Comparison of ENCODE assay signal across 1 cellular context in the genomic region with DNA sequence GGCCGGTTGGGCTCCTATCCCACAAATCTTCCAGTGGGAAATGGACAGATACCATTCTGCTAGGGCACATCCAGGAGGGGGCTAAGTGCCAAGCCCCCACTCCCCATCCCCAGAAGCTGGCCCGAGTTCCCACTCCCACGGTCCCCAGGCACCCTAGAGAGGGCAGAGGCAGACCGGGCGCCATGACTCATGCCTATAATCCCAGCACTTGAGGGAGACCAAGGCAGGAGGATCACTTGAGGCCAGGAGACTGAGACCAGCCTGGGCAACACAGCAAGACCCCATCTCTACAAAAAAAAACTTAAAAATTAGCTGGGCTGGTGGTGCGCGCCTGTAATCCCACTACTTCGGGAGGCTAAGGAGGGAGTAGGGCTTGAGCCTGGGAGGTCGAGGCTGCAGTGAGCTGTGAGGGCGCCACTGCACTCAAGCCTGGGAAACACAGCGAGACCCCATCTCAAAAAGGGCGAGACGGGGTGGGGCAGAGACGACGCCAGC.
TF ChIP-seq lines count a peak whose summit lies in the region.

No MANE protein-coding gene starts in this region.

TF ChIP-seq in H1, 55 proteins besides CTCF, POLR2A, EP300 and RAD21 (continued from another document):
- TF ChIP-seq, protein P1, sequence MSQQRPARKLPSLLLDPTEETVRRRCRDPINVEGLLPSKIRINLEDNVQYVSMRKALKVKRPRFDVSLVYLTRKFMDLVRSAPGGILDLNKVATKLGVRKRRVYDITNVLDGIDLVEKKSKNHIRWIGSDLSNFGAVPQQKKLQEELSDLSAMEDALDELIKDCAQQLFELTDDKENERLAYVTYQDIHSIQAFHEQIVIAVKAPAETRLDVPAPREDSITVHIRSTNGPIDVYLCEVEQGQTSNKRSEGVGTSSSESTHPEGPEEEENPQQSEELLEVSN (IDR thresholded peaks at IDR 0.05) = no peak
- TF ChIP-seq KDM1A (IDR thresholded peaks at IDR 0.05; ENCODE audit: borderline replicate concordance, low read length) = peak; percentile 89
- no peak for TF ChIP-seq EGR1 (IDR thresholded peaks at IDR 0.05; ENCODE audit: borderline replicate concordance, low read depth, low read length)
- peak in 1 of 2 experiments; percentile 25; a peak in 1 of 4 replicates for TF ChIP-seq HDAC2 (IDR thresholded peaks at IDR 0.05; ENCODE audit: borderline replicate concordance in 1 of 2, low read depth in 2 of 2, low read length in 2 of 2)
- TF ChIP-seq JUND (IDR thresholded peaks at IDR 0.05; ENCODE audit: low read length) = no peak
- no peak for TF ChIP-seq TBP (IDR thresholded peaks at IDR 0.05; ENCODE audit: low read depth, low read length)
- TF ChIP-seq SP4 (IDR thresholded peaks at IDR 0.05; ENCODE audit: low read length) = 0 out of 2 replicates have a peak, but pooled peaks have one; percentile 32
- no peak for TF ChIP-seq SUZ12 (IDR thresholded peaks at IDR 0.05; ENCODE audit: low read length)
- TF ChIP-seq GABPA (IDR thresholded peaks at IDR 0.05; ENCODE audit: borderline replicate concordance, insufficient read depth, low read length) = no peak
- TF ChIP-seq SIN3A (conservative IDR thresholded peaks at IDR 0.05 in 1 of 2, IDR thresholded peaks at IDR 0.05 in 1 of 2; ENCODE audit: low read depth in 1 of 2, low read length in 2 of 2) = no peak
